In genomic region chr1:156746716-156747631, GRCh38 we compare ENCODE assay signal across 1 cellular context.
TF ChIP-seq lines count a peak whose summit lies in the region.

No MANE protein-coding gene starts in this region.

TF ChIP-seq in K562, 482 proteins besides CTCF, POLR2A, EP300 and RAD21 (continued from another document and continues in another):
- TF ChIP-seq ARID4B (CRISPR knock-in tag; IDR thresholded peaks at IDR 0.05) (peak; percentile 61; the same call in 1 of the 2 replicates), ZNF280A (IDR thresholded peaks at IDR 0.05; ENCODE audit: low read depth, partially characterized antibody) (no peak), ZNF384 (IDR thresholded peaks at IDR 0.05; ENCODE audit: low read depth, low read length) (no peak), HNRNPL (IDR thresholded peaks at IDR 0.05; ENCODE audit: low read depth, low read length) (no peak), HCFC1 (IDR thresholded peaks at IDR 0.05; ENCODE audit: low read depth, low read length) (peak; percentile 79), ZNF695 (CRISPR knock-in tag; IDR thresholded peaks at IDR 0.05) (no peak), NR2C1 (IDR thresholded peaks at IDR 0.05) (no peak), NR2C1 (tag; IDR thresholded peaks at IDR 0.05) (no peak), GMEB1 (CRISPR knock-in tag; IDR thresholded peaks at IDR 0.05) (no peak), KAT8 (IDR thresholded peaks at IDR 0.05; ENCODE audit: low read depth) (no peak), HDGF (IDR thresholded peaks at IDR 0.05) (0 out of 2 replicates have a peak, but pooled peaks have one; percentile 52), PCBP1 (IDR thresholded peaks at IDR 0.05; ENCODE audit: low read depth, low read length, poor library complexity, severe bottlenecking) (peak; percentile 99), ZBTB40 (IDR thresholded peaks at IDR 0.05) (no peak), ZBTB40 (CRISPR knock-in tag; IDR thresholded peaks at IDR 0.05) (no peak), NCOR1 (IDR thresholded peaks at IDR 0.05) (peak; percentile 32; the same call in 1 of the 2 replicates), PBX2 (CRISPR knock-in tag; IDR thresholded peaks at IDR 0.05; ENCODE audit: low read depth) (no peak), PBX2 (tag; conservative IDR thresholded peaks at IDR 0.05; ENCODE audit: low read depth) (no peak), ZNF277 (CRISPR knock-in tag; IDR thresholded peaks at IDR 0.05; ENCODE audit: borderline replicate concordance) (no peak), ZBTB8A (IDR thresholded peaks at IDR 0.05; ENCODE audit: partially characterized antibody) (no peak), JUND (IDR thresholded peaks at IDR 0.05; ENCODE audit: borderline replicate concordance, low read depth, low read length) (peak; percentile 73), JUND (tag; IDR thresholded peaks at IDR 0.05; ENCODE audit: borderline replicate concordance, low read depth, low read length) (peak; percentile 60; the same call in 1 of the 3 replicates), CREM (IDR thresholded peaks at IDR 0.05; ENCODE audit: low read depth) (peak; percentile 37), CREB3L1 (IDR thresholded peaks at IDR 0.05; ENCODE audit: borderline replicate concordance, low read depth) (0 out of 2 replicates have a peak, but pooled peaks have one; percentile 25), CCAR2 (IDR thresholded peaks at IDR 0.05; ENCODE audit: low read depth, low read length) (no peak), IRF1 (CRISPR knock-in tag; IDR thresholded peaks at IDR 0.05; ENCODE audit: borderline replicate concordance) (no peak), KDM1A (IDR thresholded peaks at IDR 0.05) (no peak; a peak in 1 of 4 replicates), SMAD1 (IDR thresholded peaks at IDR 0.05; ENCODE audit: low read depth, low read length, partially characterized antibody) (peak; percentile 11), ZBED1 (IDR thresholded peaks at IDR 0.05) (no peak), MYBL2 (IDR thresholded peaks at IDR 0.05; ENCODE audit: low read depth) (no peak), MYBL2 (CRISPR knock-in tag; IDR thresholded peaks at IDR 0.05; ENCODE audit: borderline replicate concordance) (no peak), ZZZ3 (IDR thresholded peaks at IDR 0.05) (no peak), ATF3 (IDR thresholded peaks at IDR 0.05) (peak; percentile 35; the same call in 1 of the 2 replicates), ATF3 (CRISPR knock-in tag; conservative IDR thresholded peaks at IDR 0.05) (no peak), GATA2 (CRISPR knock-in tag; IDR thresholded peaks at IDR 0.05) (no peak)
